In genomic region chr13:75482070-75482819, GRCh38 we compare ENCODE assay signal across 8 cellular contexts. TPM values are rescaled to one million over a fixed set of nuclear protein-coding genes. Genes with fewer than 3 reads are reported as not detected.
DNase-seq lines count a peak whose midpoint lies in the region; ATAC-seq and TF ChIP-seq lines count a peak whose summit lies in the region.

Gene TBC1D4, minus strand, starts transcription at chr13:75482169. Its CDS starts 402 bp downstream, at chr13:75481767.

- peaks cover 12% of the 10 kb centered on the region for H3K27me3 ChIP-seq in CD8-positive, alpha-beta T cell (ENCODE audit: insufficient read depth, low read length)
- no peaks in the 10 kb centered on the region for H3K27me3 ChIP-seq in lower lobe of right lung (ENCODE audit: low read depth)

- DNase-seq in CD8-positive, alpha-beta T cell: peak; percentile 16 to 67 (median 39)
- DNase-seq in NCI-H69 (lab: John Stamatoyannopoulos, UW) (peak; percentile 91), lower lobe of right lung (peak; percentile 92)
- DNase-seq in activated CD4-positive, alpha-beta memory T cell treated with anti-CD3 and anti-CD28 coated beads for 36 hours: peak; percentile 71
- peak; percentile 4 for DNase-seq in effector CD8-positive, alpha-beta T cell (lab: John Stamatoyannopoulos, UW)
- peak; percentile 16 for DNase-seq in stimulated activated CD8-positive, alpha-beta memory T cell treated with anti-CD3 and anti-CD28 coated beads, Interleukin-12 subunit alpha, Interleukin-12 subunit beta, amount 100 ng/mL, for 4 hours (ENCODE audit: low read depth)

- H3K4me1 Mint-ChIP-seq in CD8-positive, alpha-beta T cell (ENCODE audit: low read depth): peaks cover 12% of the 10 kb centered on the region
- peaks cover 13% of the 10 kb centered on the region for H3K4me1 Mint-ChIP-seq in activated CD4-positive, alpha-beta memory T cell treated with anti-CD3 and anti-CD28 coated beads for 36 hours (ENCODE audit: low read depth)

- H3K27ac Mint-ChIP-seq in CD8-positive, alpha-beta T cell: no peak within 1 kb of the TSS
- no peak within 1 kb of the TSS for H3K27ac Mint-ChIP-seq in activated CD4-positive, alpha-beta memory T cell treated with anti-CD3 and anti-CD28 coated beads for 36 hours

- H3K36me3 Mint-ChIP-seq in CD8-positive, alpha-beta T cell: peaks cover 3% of the 10 kb centered on the region
- H3K36me3 Mint-ChIP-seq in activated CD4-positive, alpha-beta memory T cell treated with anti-CD3 and anti-CD28 coated beads for 36 hours: peaks cover 2% of the 10 kb centered on the region

- POLR2A ChIA-PET in CD8-positive, alpha-beta T cell (lab: Charles Lee): no interaction called here
- POLR2A ChIA-PET in activated CD4-positive, alpha-beta memory T cell treated with anti-CD3 and anti-CD28 coated beads for 36 hours (lab: Charles Lee): no interaction called here

- intact Hi-C loops in CD8-positive, alpha-beta T cell (cut with DNase I, micrococcal nuclease): loop anchor here (1.0 to 5.0 kb wide), 3 partner anchors 67 to 110 kb away; partner anchors contain the start of gene UCHL3 (in 2 of the 2)
- intact Hi-C loops in activated CD4-positive, alpha-beta memory T cell treated with anti-CD3 and anti-CD28 coated beads for 36 hours (cut with micrococcal nuclease): loop anchor here (1.0 to 5.0 kb wide), 5 partner anchors 55 to 156 kb away; partner anchors contain the start of genes COMMD6 and UCHL3
- intact Hi-C loops in lower lobe of right lung (cut with DNase I): no loop called here

- peak within 1 kb of the TSS; percentile 94 for H3K4me3 Mint-ChIP-seq in CD8-positive, alpha-beta T cell
- H3K4me3 Mint-ChIP-seq in activated CD4-positive, alpha-beta memory T cell treated with anti-CD3 and anti-CD28 coated beads for 36 hours: peak within 1 kb of the TSS; percentile 93

- no peaks in the 10 kb centered on the region for H3K9me3 ChIP-seq in CD8-positive, alpha-beta T cell (ENCODE audit: low read length)
- no peaks in the 10 kb centered on the region for H3K9me3 ChIP-seq in lower lobe of right lung

- no peaks in the 10 kb centered on the region for H3K9me3 Mint-ChIP-seq in CD8-positive, alpha-beta T cell
- H3K9me3 Mint-ChIP-seq in activated CD4-positive, alpha-beta memory T cell treated with anti-CD3 and anti-CD28 coated beads for 36 hours: no peaks in the 10 kb centered on the region

- H3K27me3 Mint-ChIP-seq in CD8-positive, alpha-beta T cell (ENCODE audit: low read depth): peaks cover 66% of the 10 kb centered on the region
- peaks cover 62% of the 10 kb centered on the region for H3K27me3 Mint-ChIP-seq in activated CD4-positive, alpha-beta memory T cell treated with anti-CD3 and anti-CD28 coated beads for 36 hours

- no peaks in the 10 kb centered on the region for H3K36me3 ChIP-seq in CD8-positive, alpha-beta T cell (ENCODE audit: insufficient read depth, low read length)
- H3K36me3 ChIP-seq in lower lobe of right lung: no peaks in the 10 kb centered on the region

- CTCF ChIA-PET in CD8-positive, alpha-beta T cell (lab: Charles Lee): interaction anchor here (0.7 to 1.3 kb wide), 6 partner anchors 14 to 111 kb away, joined by 3 to 4 read pairs (median 3); no protein-coding TSS in a partner anchor
- CTCF ChIA-PET in activated CD4-positive, alpha-beta memory T cell treated with anti-CD3 and anti-CD28 coated beads for 36 hours (lab: Charles Lee): interaction anchor here (0.8 to 1.8 kb wide), 18 partner anchors 8 to 396 kb away, joined by 3 to 12 read pairs (median 5); partner anchors contain the start of gene UCHL3

- peaks cover 5% of the 10 kb centered on the region for H3K4me1 ChIP-seq in CD8-positive, alpha-beta T cell (ENCODE audit: insufficient read depth, low read length)
- H3K4me1 ChIP-seq in lower lobe of right lung: peaks cover 25% of the 10 kb centered on the region

- peak within 1 kb of the TSS; percentile 66 for H3K4me3 ChIP-seq in CD8-positive, alpha-beta T cell (ENCODE audit: low read depth, low read length)
- H3K4me3 ChIP-seq in lower lobe of right lung: peak within 1 kb of the TSS; percentile 88

- peak; percentile 47 for TF ChIP-seq CTCF in CD8-positive, alpha-beta T cell (IDR thresholded peaks at IDR 0.05)
- TF ChIP-seq CTCF in lower lobe of right lung (IDR thresholded peaks at IDR 0.05): peak; percentile 75

- ATAC-seq in CD8-positive, alpha-beta T cell: peak; percentile 72
- ATAC-seq in GM19351 (IDR thresholded peaks at IDR 0.05; ENCODE audit: unreplicated experiment): peak; percentile 68
- ATAC-seq in HG03460 (IDR thresholded peaks at IDR 0.05; ENCODE audit: unreplicated experiment): peak; percentile 68
- ATAC-seq in lower lobe of right lung: peak; percentile 92 to 94

- no peak within 1 kb of the TSS for H3K27ac ChIP-seq in CD8-positive, alpha-beta T cell (ENCODE audit: low read depth, low read length)
- H3K27ac ChIP-seq in lower lobe of right lung: peak within 1 kb of the TSS; percentile 74

RNA-seq across cellular contexts. Expression of gene TBC1D4, which starts in this region (rescaled TPM):
- 10 to 100 TPM; 20.2 to 23.1 TPM for total RNA-seq in CD8-positive, alpha-beta T cell
- 10 to 100 TPM; 13.0 to 14.8 TPM for total RNA-seq in activated CD4-positive, alpha-beta memory T cell treated with anti-CD3 and anti-CD28 coated beads for 36 hours
- total RNA-seq in lower lobe of right lung: 30.4 TPM

Comparison
In these comparisons a context has a peak if more than half of its experiments do, and no peak if none do; other contexts are left out.
1. DNase-seq: peak in every context shown above with its lines; median percentile 92 in lower lobe of right lung; 91 in NCI-H69; 71 in activated CD4-positive, alpha-beta memory T cell treated with anti-CD3 and anti-CD28 coated beads for 36 hours; 39 in CD8-positive, alpha-beta T cell; 16 in stimulated activated CD8-positive, alpha-beta memory T cell treated with anti-CD3 and anti-CD28 coated beads, Interleukin-12 subunit alpha, Interleukin-12 subunit beta, amount 100 ng/mL, for 4 hours; 4 in effector CD8-positive, alpha-beta T cell.